In the genomic region with DNA sequence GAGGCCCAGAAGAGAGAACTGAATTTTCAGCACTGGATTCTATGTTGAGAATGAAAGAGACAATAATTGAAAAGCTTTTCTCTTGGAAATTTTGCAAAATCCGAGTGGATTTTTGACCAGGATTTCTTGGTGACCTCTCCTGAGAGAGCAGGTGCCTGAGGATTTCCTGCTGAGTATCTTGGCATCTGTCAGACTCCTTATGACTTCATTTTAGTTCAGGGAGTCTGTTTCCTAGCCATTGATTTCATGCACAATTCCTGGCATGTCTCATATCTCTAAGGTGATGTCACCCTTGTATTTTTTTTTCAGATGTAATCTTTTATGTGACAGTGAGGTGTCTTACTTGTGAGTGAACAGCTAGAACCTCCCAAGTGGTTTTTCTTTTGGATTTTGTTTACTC, we compare ENCODE assay signal across 17 cellular contexts.
DNase-seq lines count a peak whose midpoint lies in the region; ATAC-seq and TF ChIP-seq lines count a peak whose summit lies in the region.
"Had no signal": no experiment of that assay in that cellular context is flagged by ENCODE, and none has a peak within 500 bp of the region (broad histone marks: within the 10 kb centered on the region; RNA-seq: fewer than 3 reads in every experiment).

No MANE protein-coding gene starts in this region.

- DNase-seq in left ventricle myocardium inferior = no peak
- no peak for DNase-seq in cardiac septum (ENCODE audit: low spot score)
- DNase-seq in SK-N-SH = no peak
- DNase-seq in fibroblast of pulmonary artery (ENCODE audit: low read depth) = peak; percentile 14
- no peak for DNase-seq in NCI-H187 treated with DMSO at 0.1 percent for 48 hours (lab: John Stamatoyannopoulos, UW)
- no peak for DNase-seq in medulla oblongata (ENCODE audit: extremely low spot score)
- DNase-seq in activated naive CD4-positive, alpha-beta T cell treated with anti-CD3 and anti-CD28 coated beads, Interleukin-2, amount 50 U/mL, for 72 hours (ENCODE audit: low spot score in 2 of 2) = no peak
- DNase-seq: activated effector memory CD4-positive, alpha-beta T cell treated with Interleukin-2 at 50 U/mL for 16 hours; anterior cingulate cortex; KG1; naive thymus-derived CD4-positive, alpha-beta T cell; NCI-H1436 had no signal

- no peak overlapping the region for H2AFZ ChIP-seq in SK-N-SH (ENCODE audit: low read depth)
- H2AFZ ChIP-seq: PC-9 had no signal

- no peaks in the 10 kb centered on the region for H3F3A ChIP-seq in SK-N-SH (replicated peaks; ENCODE audit: insufficient read depth)

- H3K9me3 ChIP-seq in left ventricle myocardium inferior (replicated peaks) (no peaks in the 10 kb centered on the region), SK-N-SH (no peaks in the 10 kb centered on the region)

- TF ChIP-seq RAD21 in SK-N-SH (IDR thresholded peaks at IDR 0.05; ENCODE audit: low read length) = no peak

- H3K9me3 Mint-ChIP-seq in activated naive CD4-positive, alpha-beta T cell treated with anti-CD3 and anti-CD28 coated beads, Interleukin-2, amount 50 U/mL, for 72 hours = no peaks in the 10 kb centered on the region
- H3K9me3 Mint-ChIP-seq: dendritic cell treated with granulocyte-macrophage colony-stimulating factor and Interleukin-4, amounts not matched to agents 40 ng/mL and 50 ng/mL, for 4 days; naive thymus-derived CD4-positive, alpha-beta T cell; stimulated activated naive CD8-positive, alpha-beta T cell treated with anti-CD3 and anti-CD28 coated beads, Interleukin-15, Interleukin-2, amounts not matched to agents 100 ng/mL and 50 ng/mL, for 24 hours; WTC11 had no signal

- no peaks in the 10 kb centered on the region for H4K20me1 ChIP-seq in SK-N-SH (ENCODE audit: insufficient read depth)

- TF ChIP-seq CTCF in left ventricle myocardium inferior (IDR thresholded peaks at IDR 0.05; ENCODE audit: borderline replicate concordance) (no peak), SK-N-SH (IDR thresholded peaks at IDR 0.05) (no peak), fibroblast of pulmonary artery (IDR thresholded peaks at IDR 0.05; ENCODE audit: low read length, missing control alignments) (no peak)

- no peak overlapping the region for H3K27ac Mint-ChIP-seq in activated naive CD4-positive, alpha-beta T cell treated with anti-CD3 and anti-CD28 coated beads, Interleukin-2, amount 50 U/mL, for 72 hours
- H3K27ac Mint-ChIP-seq: dendritic cell treated with granulocyte-macrophage colony-stimulating factor and Interleukin-4, amounts not matched to agents 40 ng/mL and 50 ng/mL, for 4 days; naive thymus-derived CD4-positive, alpha-beta T cell; stimulated activated naive CD8-positive, alpha-beta T cell treated with anti-CD3 and anti-CD28 coated beads, Interleukin-15, Interleukin-2, amounts not matched to agents 100 ng/mL and 50 ng/mL, for 24 hours had no signal

- no peak overlapping the region for H3K4me2 ChIP-seq in SK-N-SH
- H3K4me2 ChIP-seq: PC-9 had no signal

- H3K4me3 ChIP-seq in left ventricle myocardium inferior = no peak overlapping the region
- no peak overlapping the region for H3K4me3 ChIP-seq in SK-N-SH (ENCODE audit: low read depth in 2 of 2, low read length in 1 of 2)
- no peak overlapping the region for H3K4me3 ChIP-seq in fibroblast of pulmonary artery (replicated peaks; ENCODE audit: low read depth, low read length)
- H3K4me3 ChIP-seq: PC-9 had no signal

- 44% methylated on average over 1 of the region's 1 CpG for WGBS in SK-N-SH (ENCODE audit: low lambda C conversion rate)

- H3K4me1 ChIP-seq in left ventricle myocardium inferior (peaks cover 21% of the 10 kb centered on the region), SK-N-SH (ENCODE audit: control insufficient read depth in 1 of 2, insufficient read depth in 2 of 2, low read depth in 1 of 2, low read length in 1 of 2) (peaks cover 0 to 18% of the 10 kb centered on the region in 2 experiments; a peak in 1 of 4 replicates)

- intact Hi-C loops in left ventricle myocardium inferior (cut with micrococcal nuclease) (no loop called here), cardiac septum (cut with DNase I) (no loop called here)

- H3K79me2 ChIP-seq in SK-N-SH (ENCODE audit: insufficient read depth) = no peaks in the 10 kb centered on the region

- no peak for ATAC-seq in activated naive CD4-positive, alpha-beta T cell treated with anti-CD3 and anti-CD28 coated beads, Interleukin-2, amount 50 U/mL, for 72 hours
- no peak for ATAC-seq in HG03469 (IDR thresholded peaks at IDR 0.05; ENCODE audit: unreplicated experiment)
- ATAC-seq: naive thymus-derived CD4-positive, alpha-beta T cell; WTC11 had no signal

- H3K27ac ChIP-seq in left ventricle myocardium inferior (replicated peaks) (peak overlapping the region; percentile 39), SK-N-SH (ENCODE audit: low read depth in 2 of 2, low read length in 1 of 2) (no peak overlapping the region)
- H3K27ac ChIP-seq: PC-9 had no signal

- POLR2A ChIA-PET in SK-N-SH (lab: Yijun Ruan, JAX) = no interaction called here

- TF ChIP-seq EP300 in SK-N-SH (IDR thresholded peaks at IDR 0.05; ENCODE audit: borderline replicate concordance in 1 of 2, low read depth in 1 of 2, low read length in 1 of 2) = peak in 1 of 2 experiments; percentile 26; a peak in 1 of 4 replicates

- no peaks in the 10 kb centered on the region for H3K36me3 ChIP-seq in left ventricle myocardium inferior
- no peaks in the 10 kb centered on the region for H3K36me3 ChIP-seq in SK-N-SH (replicated peaks in 1 of 2; ENCODE audit: control insufficient read depth in 1 of 2, insufficient read depth in 2 of 2, low read length in 1 of 2)

- no peak overlapping the region for H3K9ac ChIP-seq in SK-N-SH

- H3K9me2 ChIP-seq in SK-N-SH = no peaks in the 10 kb centered on the region

- no peaks in the 10 kb centered on the region for H3K36me3 Mint-ChIP-seq in activated naive CD4-positive, alpha-beta T cell treated with anti-CD3 and anti-CD28 coated beads, Interleukin-2, amount 50 U/mL, for 72 hours
- H3K36me3 Mint-ChIP-seq: naive thymus-derived CD4-positive, alpha-beta T cell; WTC11 had no signal

- CTCF ChIA-PET in SK-N-SH (lab: Yijun Ruan, JAX) = no interaction called here

- no peaks in the 10 kb centered on the region for H3K27me3 ChIP-seq in left ventricle myocardium inferior (ENCODE audit: low read depth)
- H3K27me3 ChIP-seq in SK-N-SH (ENCODE audit: insufficient read depth) = no peaks in the 10 kb centered on the region

TF ChIP-seq in SK-N-SH, 30 proteins besides CTCF, POLR2A, EP300 and RAD21:
- peak; percentile 28 for TF ChIP-seq JUND (IDR thresholded peaks at IDR 0.05)
- TF ChIP-seq PBX3 (IDR thresholded peaks at IDR 0.05) = peak; percentile 63; the same call in 1 of the 2 replicates
- peak; percentile 67 for TF ChIP-seq TCF12 (IDR thresholded peaks at IDR 0.05)
- no peak for TF ChIP-seq CHD2 (IDR thresholded peaks at IDR 0.05; ENCODE audit: low read length, partially characterized antibody)
